Comparison of ENCODE assay signal across 35 cellular contexts in the genomic region with DNA sequence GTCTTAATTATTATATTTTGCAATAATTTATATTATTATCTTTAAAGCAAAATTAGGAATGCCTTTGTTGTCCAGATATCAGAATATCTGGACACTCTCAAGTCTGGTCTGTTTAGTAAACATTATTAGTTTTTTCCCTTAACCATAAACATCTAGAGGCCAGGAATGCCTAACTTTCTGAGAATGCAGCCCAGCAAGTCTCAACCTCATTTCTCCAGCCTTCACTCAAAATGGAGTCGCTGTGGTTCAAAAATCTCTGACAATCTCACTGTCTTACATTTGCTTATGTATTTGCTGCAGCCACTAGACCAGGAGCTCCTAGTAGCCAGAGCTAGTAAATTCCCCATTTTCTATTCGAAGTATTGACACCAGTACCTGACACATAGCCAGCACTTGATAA.
"Had no signal": no experiment of that assay in that cellular context is flagged by ENCODE, and none has a peak within 500 bp of the region (broad histone marks: within the 10 kb centered on the region; RNA-seq: fewer than 3 reads in every experiment).

No MANE protein-coding gene starts in this region.

- H3K9ac ChIP-seq: KMS-11 had no signal

- DNase-seq: Karpas-422, Kasumi-1, KG1, MG63, MM.1S, MV-4-11, NCI-H1048, NCI-H1092, NCI-H1092 treated with DMSO at 0.1 percent for 48 hours, NCI-H1105, NCI-H1105 treated with DMSO at 0.1 percent for 48 hours, NCI-H1417, NCI-H1417 treated with DMSO at 0.1 percent for 48 hours, NCI-H1436, NCI-H1436 treated with DMSO at 0.1 percent for 48 hours, NCI-H146, NCI-H1694, NCI-H1694 treated with DMSO at 0.1 percent for 48 hours, NCI-H187, NCI-H187 treated with DMSO at 0.1 percent for 48 hours, NCI-H1930, NCI-H2029, NCI-H2029 treated with DMSO at 0.1 percent for 48 hours, NCI-H2081, NCI-H2081 treated with DMSO at 0.1 percent for 48 hours, NCI-H2107, NCI-H2171, NCI-H2171 treated with DMSO at 0.1 percent for 48 hours, NCI-H2227 treated with DMSO at 0.1 percent for 48 hours, NCI-H226, NCI-H345, NCI-H446, NCI-H446 treated with DMSO at 0.1 percent for 48 hours, NCI-H510A had no signal

- H3K4me2 ChIP-seq: KMS-11 had no signal

- H3K4me3 ChIP-seq: MG63 had no signal

- H3K27me3 ChIP-seq: MG63 had no signal

- H3K27ac ChIP-seq: KMS-11 had no signal

- H3K36me3 ChIP-seq: MG63 had no signal
